In the genomic region with DNA sequence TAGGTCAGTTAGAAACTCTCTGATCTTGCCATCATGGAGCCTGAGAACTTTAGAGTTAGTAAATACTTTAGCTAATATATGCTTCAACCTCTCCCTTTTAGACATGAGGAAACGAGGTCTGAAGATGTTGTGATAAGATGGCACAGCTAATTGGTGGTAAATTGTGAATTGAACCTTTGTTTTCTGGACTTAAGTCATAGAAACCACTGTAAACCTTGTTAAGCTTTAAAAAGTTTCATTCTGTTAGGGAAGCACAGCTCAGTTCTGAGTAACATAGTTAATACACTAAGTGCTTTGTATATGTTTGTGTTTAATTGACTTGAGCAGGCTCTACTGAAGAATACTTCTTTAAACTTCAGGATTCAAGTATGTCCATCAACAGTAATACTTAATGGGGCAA, we compare ENCODE assay signal across 22 cellular contexts.
A peak's percentile ranks its signal among the peaks of the same experiment; 100 is the strongest.
DNase-seq lines count a peak whose midpoint lies in the region; ATAC-seq, FAIRE-seq and TF ChIP-seq lines count a peak whose summit lies in the region.
"Had no signal": no experiment of that assay in that cellular context is flagged by ENCODE, and none has a peak within 500 bp of the region (broad histone marks: within the 10 kb centered on the region; RNA-seq: fewer than 3 reads in every experiment).

No MANE protein-coding gene starts in this region.

- ATAC-seq in A549 (no peak), T-helper 17 cell (no peak), GM21619 (IDR thresholded peaks at IDR 0.05; ENCODE audit: unreplicated experiment) (no peak), HG03095 (IDR thresholded peaks at IDR 0.05; ENCODE audit: unreplicated experiment) (no peak)
- ATAC-seq: naive thymus-derived CD4-positive, alpha-beta T cell; pancreas; WTC11 had no signal

- peak overlapping the region; percentile 91 for H3K27ac Mint-ChIP-seq in T-helper 17 cell
- H3K27ac Mint-ChIP-seq: activated T-helper 1 cell treated with anti-CD3 and anti-CD28 coated beads, Interleukin-12 subunit alpha, Interleukin-12 subunit beta, Interleukin-2, Interleukin-4 antibody, amounts not matched to agents 30 ng/mL and 10 ng/mL and 1 ng/mL, durations not matched to agents 14 hours and 24 hours and 36 hours; WTC11 had no signal

- no peaks in the 10 kb centered on the region for H3K27me3 Mint-ChIP-seq in T-helper 17 cell
- H3K27me3 Mint-ChIP-seq: brain; naive thymus-derived CD4-positive, alpha-beta T cell had no signal

- WGBS in A549 (ENCODE audit: missing lambda C conversion rate): 79% methylated on average over 1 of the region's 1 CpG
- no CpG with 5 or more reads among the region's 1 CpG for WGBS in mesodermal cell (ENCODE audit: insufficient coverage in 2 of 2), 2 experiments

- TF ChIP-seq CTCF in A549 (IDR thresholded peaks at IDR 0.05) (no peak), GM06990 (IDR thresholded peaks at IDR 0.05; ENCODE audit: insufficient read depth, low read length, poor library complexity, severe bottlenecking) (no peak)

- H3K36me3 Mint-ChIP-seq in T-helper 17 cell (ENCODE audit: low read depth): peaks cover 14% of the 10 kb centered on the region
- H3K36me3 Mint-ChIP-seq: brain, WTC11 had no signal

- CTCF ChIA-PET in A549 (lab: Yijun Ruan, JAX): interaction anchor here (1.0 to 5.6 kb wide), 12 partner anchors 9 to 352 kb away, joined by 3 to 56 read pairs (median 6); no protein-coding TSS in a partner anchor

- TF ChIP-seq RAD21 in A549 (conservative IDR thresholded peaks at IDR 0.05 in 1 of 2, IDR thresholded peaks at IDR 0.05 in 1 of 2): no peak

- H3K36me3 ChIP-seq in GM06990 (ENCODE audit: control insufficient read depth, insufficient read depth, low read length) (peaks cover 3% of the 10 kb centered on the region), mesodermal cell (ENCODE audit: control insufficient read depth, insufficient read depth, low read length) (peaks cover 5% of the 10 kb centered on the region)
- H3K36me3 ChIP-seq: pancreas, vagina had no signal

- H3K4me1 ChIP-seq in A549: peaks cover 9% of the 10 kb centered on the region
- H3K4me1 ChIP-seq in mesodermal cell (ENCODE audit: control insufficient read depth, insufficient read depth, low read length, poor library complexity, severe bottlenecking): peaks cover 28% of the 10 kb centered on the region
- H3K4me1 ChIP-seq: pancreas had no signal

- no peaks in the 10 kb centered on the region for H3K9me3 ChIP-seq in A549
- H3K9me3 ChIP-seq in T-helper 17 cell (ENCODE audit: control insufficient read depth, low read length, poor library complexity, severe bottlenecking): no peaks in the 10 kb centered on the region
- no peaks in the 10 kb centered on the region for H3K9me3 ChIP-seq in mesodermal cell (ENCODE audit: control insufficient read depth, low read length)
- H3K9me3 ChIP-seq: pancreas, vagina had no signal

- no peak for TF ChIP-seq EP300 in A549 (IDR thresholded peaks at IDR 0.05)

- no peak overlapping the region for H3K4me2 ChIP-seq in A549

- POLR2A ChIA-PET in A549 (lab: Yijun Ruan, JAX): no interaction called here

- FAIRE-seq in A549 (lab: Jason Lieb, UNC): peak; percentile 90
- FAIRE-seq: pancreas had no signal

- DNase-seq in A549 (ENCODE audit: low read depth in 1 of 2, low spot score in 1 of 2) (no peak), GM06990 (ENCODE audit: extremely low read depth, insufficient read length) (peak; percentile 25), T-helper 17 cell (no peak), NCI-H2029 (lab: John Stamatoyannopoulos, UW) (no peak)
- no peak for DNase-seq in stimulated activated naive CD4-positive, alpha-beta T cell treated with Interleukin-2 at 50 U/mL for 16 hours (lab: John Stamatoyannopoulos, UW)
- DNase-seq: GOT3; naive thymus-derived CD4-positive, alpha-beta T cell; NCI-H1105 treated with DMSO at 0.1 percent for 48 hours; NCI-H2107; NCI-H524 treated with DMSO at 0.1 percent for 48 hours; pancreas; SHP77 treated with DMSO at 0.1 percent for 48 hours; substantia nigra had no signal

- TF ChIP-seq POLR2A in A549 (IDR thresholded peaks at IDR 0.05; ENCODE audit: low read length): no peak

- H3K4me3 ChIP-seq in A549 (no peak overlapping the region), GM06990 (replicated peaks; ENCODE audit: low read depth, low read length) (no peak overlapping the region), mesodermal cell (ENCODE audit: extremely low read depth, insufficient read depth, low read length, poor library complexity, severe bottlenecking) (no peak overlapping the region)
- H3K4me3 ChIP-seq: coronary artery, lung, pancreas, vagina had no signal

- H3K27me3 ChIP-seq in GM06990 (replicated peaks; ENCODE audit: control insufficient read depth, insufficient read depth, low read length): no peaks in the 10 kb centered on the region
- H3K27me3 ChIP-seq: pancreas, vagina had no signal

- no peak overlapping the region for H3K4me3 Mint-ChIP-seq in T-helper 17 cell
- H3K4me3 Mint-ChIP-seq: activated T-helper 1 cell treated with anti-CD3 and anti-CD28 coated beads, Interleukin-12 subunit alpha, Interleukin-12 subunit beta, Interleukin-2, Interleukin-4 antibody, amounts not matched to agents 30 ng/mL and 10 ng/mL and 1 ng/mL, durations not matched to agents 14 hours and 24 hours and 36 hours; brain; WTC11 had no signal

- no peak overlapping the region for H3K27ac ChIP-seq in A549
- H3K27ac ChIP-seq in mesodermal cell (ENCODE audit: low read depth, low read length, severe bottlenecking): peak overlapping the region; percentile 76
- H3K27ac ChIP-seq: coronary artery, pancreas, vagina had no signal

- peaks cover 56% of the 10 kb centered on the region for H3K4me1 Mint-ChIP-seq in T-helper 17 cell

TF ChIP-seq in A549, 52 proteins besides CTCF, POLR2A, EP300 and RAD21:
- TF ChIP-seq ATOH8 (CRISPR knock-in tag; IDR thresholded peaks at IDR 0.05; ENCODE audit: low read depth): no peak
- TF ChIP-seq HOXB13 (CRISPR knock-in tag; IDR thresholded peaks at IDR 0.05; ENCODE audit: low read depth): no peak
- TF ChIP-seq HOXA7 (CRISPR knock-in tag; IDR thresholded peaks at IDR 0.05): no peak
- no peak for TF ChIP-seq HEYL (CRISPR knock-in tag; IDR thresholded peaks at IDR 0.05)
- no peak for TF ChIP-seq TP53 (CRISPR knock-in tag; IDR thresholded peaks at IDR 0.05)
- no peak for TF ChIP-seq NPAS2 (CRISPR knock-in tag; IDR thresholded peaks at IDR 0.05; ENCODE audit: borderline replicate concordance)
- no peak for TF ChIP-seq EHF (CRISPR knock-in tag; IDR thresholded peaks at IDR 0.05)
- TF ChIP-seq NR3C1 (IDR thresholded peaks at IDR 0.05): no peak
- TF ChIP-seq POLR2AphosphoS2 (conservative IDR thresholded peaks at IDR 0.05; ENCODE audit: low read length): no peak
- no peak for TF ChIP-seq E2F6 (IDR thresholded peaks at IDR 0.05; ENCODE audit: borderline replicate concordance, low read depth)
- TF ChIP-seq BHLHE40 (IDR thresholded peaks at IDR 0.05; ENCODE audit: low read depth, low read length): no peak
- TF ChIP-seq KDM5A (IDR thresholded peaks at IDR 0.05): no peak
- TF ChIP-seq HES2 (IDR thresholded peaks at IDR 0.05): no peak
- no peak for TF ChIP-seq RCOR1 (IDR thresholded peaks at IDR 0.05; ENCODE audit: low read depth, low read length)
- no peak for TF ChIP-seq HOXB5 (CRISPR knock-in tag; IDR thresholded peaks at IDR 0.05)
